In genomic region chr16:3026609-3027487, GRCh38 we compare ENCODE assay signal across 15 cellular contexts. TPM values are rescaled to one million over a fixed set of nuclear protein-coding genes. Genes with fewer than 3 reads are reported as not detected.
"Had no signal": no experiment of that assay in that cellular context is flagged by ENCODE, and none has a peak within 500 bp of the region (broad histone marks: within the 10 kb centered on the region; RNA-seq: fewer than 3 reads in every experiment).

No MANE protein-coding gene starts in this region.

- H3K9me3 ChIP-seq: esophagus squamous epithelium, stomach, uterus had no signal

- H3K27ac ChIP-seq: esophagus squamous epithelium, parathyroid adenoma, uterus had no signal

- H3K4me3 Mint-ChIP-seq: activated CD8-positive, alpha-beta memory T cell treated with anti-CD3 and anti-CD28 coated beads, Interleukin-2, amount 10 ng/mL, durations not matched to agents 7 days and 5 days; activated naive CD8-positive, alpha-beta T cell treated with anti-CD3 and anti-CD28 coated beads, Interleukin-2, amount 10 ng/mL, durations not matched to agents 7 days and 5 days; activated T-cell treated with anti-CD3 and anti-CD28 coated beads, Interleukin-2, amount 50 U/mL, for 4 hours had no signal

- H3K27ac Mint-ChIP-seq: activated CD8-positive, alpha-beta memory T cell treated with anti-CD3 and anti-CD28 coated beads, Interleukin-2, amount 10 ng/mL, durations not matched to agents 7 days and 5 days; activated naive CD8-positive, alpha-beta T cell treated with anti-CD3 and anti-CD28 coated beads, Interleukin-2, amount 10 ng/mL, durations not matched to agents 7 days and 5 days had no signal

- H3K9me3 Mint-ChIP-seq: activated naive CD8-positive, alpha-beta T cell treated with anti-CD3 and anti-CD28 coated beads, Interleukin-2, amount 10 ng/mL, durations not matched to agents 7 days and 5 days; activated T-cell treated with anti-CD3 and anti-CD28 coated beads, Interleukin-2, amount 50 U/mL, for 4 hours had no signal

- DNase-seq: activated CD8-positive, alpha-beta memory T cell treated with anti-CD3 and anti-CD28 coated beads, Interleukin-2, amount 10 ng/mL, durations not matched to agents 7 days and 5 days; activated gamma-delta T cell treated with Interleukin-2 at 50 U/mL for 16 hours; activated naive CD8-positive, alpha-beta T cell treated with anti-CD3 and anti-CD28 coated beads, Interleukin-2, amount 10 ng/mL, durations not matched to agents 7 days and 5 days; activated T-cell treated with anti-CD3 and anti-CD28 coated beads, Interleukin-2, amount 50 U/mL, for 4 hours; esophagus squamous epithelium; foreskin fibroblast; head of caudate nucleus; stomach; T-helper 2 cell; uterus had no signal

- H3K36me3 ChIP-seq: uterus had no signal

- ATAC-seq: activated CD8-positive, alpha-beta memory T cell treated with anti-CD3 and anti-CD28 coated beads, Interleukin-2, amount 10 ng/mL, durations not matched to agents 7 days and 5 days; activated T-cell treated with anti-CD3 and anti-CD28 coated beads, Interleukin-2, amount 50 U/mL, for 4 hours; left lobe of liver had no signal

- H3K4me3 ChIP-seq: uterus had no signal

RNA-seq across cellular contexts. Expression of gene CLDN6, which starts 8.9 kb away (rescaled TPM):
- total RNA-seq: activated CD8-positive, alpha-beta memory T cell treated with anti-CD3 and anti-CD28 coated beads, Interleukin-2, amount 10 ng/mL, durations not matched to agents 7 days and 5 days; activated naive CD8-positive, alpha-beta T cell treated with anti-CD3 and anti-CD28 coated beads, Interleukin-2, amount 10 ng/mL, durations not matched to agents 7 days and 5 days; aorta; bronchial epithelial cell; esophagus squamous epithelium; stomach had no signal
- polyA plus RNA-seq: aorta, neural cell, stomach had no signal
